In genomic region chr9:20315672-20316071, GRCh38 we compare ENCODE assay signal across 11 cellular contexts.
DNase-seq lines count a peak whose midpoint lies in the region; ATAC-seq and TF ChIP-seq lines count a peak whose summit lies in the region.
"Had no signal": no experiment of that assay in that cellular context is flagged by ENCODE, and none has a peak within 500 bp of the region (broad histone marks: within the 10 kb centered on the region; RNA-seq: fewer than 3 reads in every experiment).

No MANE protein-coding gene starts in this region.

- H3K27ac ChIP-seq in PC-3 (ENCODE audit: low read length) (no peak overlapping the region), sigmoid colon (peak overlapping the region; percentile 1 to 83 (median 52)), WERI-Rb-1 (no peak overlapping the region)
- H3K27ac ChIP-seq: 22Rv1, ovary had no signal

- H3K79me2 ChIP-seq in PC-3 (ENCODE audit: low read length) = no peaks in the 10 kb centered on the region

- no TSS peak for BruUV-seq in PC-3 (replicated peaks; lab: Mats Ljungman, UMichigan)

- H3K4me3 ChIP-seq in PC-3 (ENCODE audit: low read length) = no peak overlapping the region
- H3K4me3 ChIP-seq in cardiac fibroblast (replicated peaks in 1 of 2; ENCODE audit: low read depth in 2 of 2, low read length in 2 of 2) = no peak overlapping the region
- H3K4me3 ChIP-seq in sigmoid colon = no peak overlapping the region
- H3K4me3 ChIP-seq in WERI-Rb-1 (ENCODE audit: low read depth, low read length) = no peak overlapping the region
- H3K4me3 ChIP-seq: ovary had no signal

- 86 to 89% methylated on average over 2 of the region's 2 CpGs for WGBS in sigmoid colon, 2 donors

- H4K20me1 ChIP-seq in PC-3 (ENCODE audit: low read length) = no peaks in the 10 kb centered on the region

- no peak for TF ChIP-seq CTCF in PC-3 (conservative IDR thresholded peaks at IDR 0.05; ENCODE audit: low read depth, low read length)
- no peak for TF ChIP-seq CTCF in cardiac fibroblast (IDR thresholded peaks at IDR 0.05; ENCODE audit: low read depth, low read length)
- no peak for TF ChIP-seq CTCF in sigmoid colon (IDR thresholded peaks at IDR 0.05)
- no peak for TF ChIP-seq CTCF in WERI-Rb-1 (IDR thresholded peaks at IDR 0.05; ENCODE audit: low read depth, low read length)

- no peak for TF ChIP-seq POLR2A in sigmoid colon (IDR thresholded peaks at IDR 0.05)

- DNase-seq in NCI-H82 (lab: John Stamatoyannopoulos, UW) (peak; percentile 5), NCI-H82 treated with DMSO at 0.1 percent for 48 hours (lab: John Stamatoyannopoulos, UW; ENCODE audit: unreplicated experiment) (no peak), PC-3 (peak; percentile 52), cardiac fibroblast (ENCODE audit: low read depth in 2 of 2) (peak; percentile 53 to 89), sigmoid colon (no peak), T1000 (lab: John Stamatoyannopoulos, UW) (no peak), WERI-Rb-1 (no peak), D341Med (ENCODE audit: low spot score) (no peak)
- DNase-seq: ovary, SHP77 had no signal

- CTCF ChIA-PET in PC-3 (lab: Charles Lee) = no interaction called here

- no peak for TF ChIP-seq EP300 in sigmoid colon (IDR thresholded peaks at IDR 0.05)

- no peaks in the 10 kb centered on the region for H3F3A ChIP-seq in PC-3 (ENCODE audit: low read length, unreplicated experiment)

- POLR2A ChIA-PET in PC-3 (lab: Charles Lee; ENCODE audit: unreplicated experiment) = no interaction called here

- H3K4me1 ChIP-seq in PC-3 (ENCODE audit: insufficient read depth, low read length) (peaks cover 10% of the 10 kb centered on the region; the same call in 1 of the 2 replicates), sigmoid colon (peaks cover 0 to 59% (median 30%) of the 10 kb centered on the region in 4 donors)

- ATAC-seq in PC-3 = peak; percentile 46; the same call in 1 of the 2 replicates

- no peaks in the 10 kb centered on the region for H3K36me3 ChIP-seq in PC-3 (ENCODE audit: low read depth, low read length)
- H3K36me3 ChIP-seq in sigmoid colon = no peaks in the 10 kb centered on the region
- no peaks in the 10 kb centered on the region for H3K36me3 ChIP-seq in WERI-Rb-1
- H3K36me3 ChIP-seq: ovary had no signal

- H3K9me3 ChIP-seq in PC-3 (ENCODE audit: low read length) (no peaks in the 10 kb centered on the region), sigmoid colon (no peaks in the 10 kb centered on the region), WERI-Rb-1 (ENCODE audit: severe bottlenecking) (no peaks in the 10 kb centered on the region)
- H3K9me3 ChIP-seq: ovary had no signal

- no peaks in the 10 kb centered on the region for H3K9me2 ChIP-seq in PC-3 (replicated peaks; ENCODE audit: low read length)

- H3K27me3 ChIP-seq in PC-3 (ENCODE audit: low read length) (peaks cover 3% of the 10 kb centered on the region; the same call in 1 of the 2 replicates), sigmoid colon (no peaks in the 10 kb centered on the region), WERI-Rb-1 (ENCODE audit: insufficient read depth, low read depth, severe bottlenecking) (no peaks in the 10 kb centered on the region)
- H3K27me3 ChIP-seq: ovary had no signal

- H3K4me2 ChIP-seq in PC-3 (ENCODE audit: low read length) = no peak overlapping the region

- H3K9ac ChIP-seq in PC-3 (ENCODE audit: low read length) = no peak overlapping the region

- intact Hi-C loops in PC-3 (cut with micrococcal nuclease) (no loop called here), sigmoid colon (cut with DNase I) (no loop called here)

- H2AFZ ChIP-seq in PC-3 (ENCODE audit: low read length) = no peak overlapping the region

Comparison
In these comparisons a context has a peak if more than half of its experiments do, and no peak if none do; other contexts are left out.
1. DNase-seq: peak in NCI-H82 (single experiment), PC-3 (single experiment) and cardiac fibroblast (2 of 2); none in NCI-H82 treated with DMSO at 0.1 percent for 48 hours (single experiment), sigmoid colon (single experiment), T1000 (single experiment), WERI-Rb-1 (single experiment) and D341Med (single experiment).
2. H3K27ac ChIP-seq: peak in sigmoid colon (4 of 4); none in PC-3 (single experiment) and WERI-Rb-1 (single experiment).